In genomic region chr4:121381148-121381462, GRCh38 we compare ENCODE assay signal across 15 cellular contexts. TPM values are rescaled to one million over a fixed set of nuclear protein-coding genes. Genes with fewer than 3 reads are reported as not detected.
DNase-seq lines count a peak whose midpoint lies in the region; ATAC-seq, FAIRE-seq and TF ChIP-seq lines count a peak whose summit lies in the region.
"Had no signal": no experiment of that assay in that cellular context is flagged by ENCODE, and none has a peak within 500 bp of the region (broad histone marks: within the 10 kb centered on the region; RNA-seq: fewer than 3 reads in every experiment).

No MANE protein-coding gene starts in this region.

- no peaks in the 10 kb centered on the region for H3K4me1 ChIP-seq in HUES48 (ENCODE audit: control insufficient read depth, insufficient read depth, low read length)
- no peaks in the 10 kb centered on the region for H3K4me1 ChIP-seq in astrocyte (ENCODE audit: insufficient read depth, low read length)
- peaks cover 6% of the 10 kb centered on the region for H3K4me1 ChIP-seq in hepatocyte (ENCODE audit: insufficient read depth)
- H3K4me1 ChIP-seq in sigmoid colon = peaks cover 0 to 11% (median 10%) of the 10 kb centered on the region in 4 donors

- DNase-seq in astrocyte (ENCODE audit: low read depth) (no peak), hepatocyte (ENCODE audit: low spot score) (no peak), sigmoid colon (no peak), DMS79 (lab: John Stamatoyannopoulos, UW) (no peak)
- DNase-seq: activated gamma-delta T cell treated with Interleukin-2 at 50 U/mL for 16 hours; CD8-positive, alpha-beta memory T cell; naive B cell; NCI-H1417; tibial artery had no signal

- H4K20me1 ChIP-seq in astrocyte (ENCODE audit: insufficient read depth, low read length) (no peaks in the 10 kb centered on the region), hepatocyte (ENCODE audit: insufficient read depth, poor library complexity, severe bottlenecking) (no peaks in the 10 kb centered on the region)

- TF ChIP-seq EP300 in sigmoid colon (IDR thresholded peaks at IDR 0.05) = no peak

- no peaks in the 10 kb centered on the region for H3K36me3 ChIP-seq in HUES48 (ENCODE audit: control insufficient read depth, insufficient read depth, low read length)
- H3K36me3 ChIP-seq in astrocyte (ENCODE audit: insufficient read depth, low read length) = no peaks in the 10 kb centered on the region
- no peaks in the 10 kb centered on the region for H3K36me3 ChIP-seq in hepatocyte (replicated peaks; ENCODE audit: insufficient read depth, low read depth)
- no peaks in the 10 kb centered on the region for H3K36me3 ChIP-seq in sigmoid colon
- H3K36me3 ChIP-seq: tibial artery had no signal

- peaks cover 44% of the 10 kb centered on the region for H3K27me3 Mint-ChIP-seq in astrocyte (ENCODE audit: low read depth, unreplicated experiment)

- intact Hi-C loops in sigmoid colon (cut with DNase I) = no loop called here

- H3K4me3 Mint-ChIP-seq in astrocyte (ENCODE audit: unreplicated experiment) = no peak overlapping the region
- H3K4me3 Mint-ChIP-seq: IgD-negative memory B cell, naive B cell had no signal

- H3K9me3 ChIP-seq in HUES48 (ENCODE audit: control insufficient read depth, insufficient read depth, low read length) = no peaks in the 10 kb centered on the region
- no peaks in the 10 kb centered on the region for H3K9me3 ChIP-seq in astrocyte (ENCODE audit: insufficient read depth, low read depth, low read length)
- no peaks in the 10 kb centered on the region for H3K9me3 ChIP-seq in hepatocyte (ENCODE audit: low read depth)
- no peaks in the 10 kb centered on the region for H3K9me3 ChIP-seq in sigmoid colon
- H3K9me3 ChIP-seq: tibial artery had no signal

- peaks cover 3% of the 10 kb centered on the region for H3K4me1 Mint-ChIP-seq in astrocyte (ENCODE audit: low read depth, unreplicated experiment)

- peaks cover 4% of the 10 kb centered on the region for H3K9me3 Mint-ChIP-seq in astrocyte (ENCODE audit: unreplicated experiment)

- H3K79me2 ChIP-seq in astrocyte (ENCODE audit: insufficient read depth, low read length) (no peaks in the 10 kb centered on the region), hepatocyte (no peaks in the 10 kb centered on the region)

- H2AFZ ChIP-seq in astrocyte (ENCODE audit: low read depth, low read length) (peak overlapping the region; percentile 87), hepatocyte (peak overlapping the region; percentile 66)

- TF ChIP-seq CTCF in astrocyte (IDR thresholded peaks at IDR 0.05; ENCODE audit: insufficient read depth, low read depth, low read length) = no peak
- TF ChIP-seq CTCF in hepatocyte (IDR thresholded peaks at IDR 0.05; ENCODE audit: poor library complexity) = no peak
- no peak for TF ChIP-seq CTCF in sigmoid colon (IDR thresholded peaks at IDR 0.05)

- no peak overlapping the region for H3K9ac ChIP-seq in HUES48 (ENCODE audit: low read depth, low read length)
- no peak overlapping the region for H3K9ac ChIP-seq in astrocyte (ENCODE audit: low read length)

- peak overlapping the region; percentile 85 for H3K4me2 ChIP-seq in astrocyte (ENCODE audit: low read length)
- H3K4me2 ChIP-seq in hepatocyte = peak overlapping the region; percentile 94

- H3K4me3 ChIP-seq in HUES48 (ENCODE audit: low read depth, low read length) (peak overlapping the region; percentile 61), astrocyte (ENCODE audit: insufficient read depth, low read depth, low read length) (no peak overlapping the region), hepatocyte (peak overlapping the region; percentile 39), sigmoid colon (peak overlapping the region; percentile 12 to 47 (median 31))

- no peaks in the 10 kb centered on the region for H3K36me3 Mint-ChIP-seq in astrocyte (ENCODE audit: low read depth, unreplicated experiment)
- H3K36me3 Mint-ChIP-seq: CD8-positive, alpha-beta memory T cell; IgD-negative memory B cell had no signal

- H3K27ac ChIP-seq in HUES48 (ENCODE audit: low read depth, low read length) = no peak overlapping the region
- H3K27ac ChIP-seq in astrocyte (ENCODE audit: low read depth, low read length) = no peak overlapping the region
- no peak overlapping the region for H3K27ac ChIP-seq in hepatocyte
- H3K27ac ChIP-seq in sigmoid colon = no peak overlapping the region
- H3K27ac ChIP-seq: tibial artery had no signal

- no peak overlapping the region for H3K27ac Mint-ChIP-seq in astrocyte (ENCODE audit: unreplicated experiment)
- H3K27ac Mint-ChIP-seq: CD8-positive, alpha-beta memory T cell; IgD-negative memory B cell; naive B cell had no signal

- TF ChIP-seq POLR2A in sigmoid colon (IDR thresholded peaks at IDR 0.05) = no peak

- H3K27me3 ChIP-seq in HUES48 (ENCODE audit: control insufficient read depth, insufficient read depth, low read length) = peaks cover 45% of the 10 kb centered on the region
- H3K27me3 ChIP-seq in astrocyte (ENCODE audit: insufficient read depth, low read length) = peaks cover 32% of the 10 kb centered on the region
- peaks cover 83% of the 10 kb centered on the region for H3K27me3 ChIP-seq in hepatocyte
- peaks cover 0 to 48% (median 17%) of the 10 kb centered on the region in 3 donors for H3K27me3 ChIP-seq in sigmoid colon

- no peaks in the 10 kb centered on the region for H3K9me2 ChIP-seq in hepatocyte (replicated peaks; ENCODE audit: insufficient read depth)

- 47% methylated on average over 5 of the region's 5 CpGs for WGBS in hepatocyte (ENCODE audit: low lambda C conversion rate, missing lambda C conversion rate)
- 53 to 57% methylated on average over 5 of the region's 5 CpGs for WGBS in sigmoid colon, 2 donors

- ATAC-seq in GM19452 (IDR thresholded peaks at IDR 0.05; ENCODE audit: unreplicated experiment) = no peak
- no peak for ATAC-seq in GM18498 (IDR thresholded peaks at IDR 0.05; ENCODE audit: unreplicated experiment)
- ATAC-seq in HG02938 (IDR thresholded peaks at IDR 0.05; ENCODE audit: unreplicated experiment) = no peak

- FAIRE-seq in astrocyte (lab: Jason Lieb, UNC) = no peak

RNA-seq across cellular contexts. Expression of gene QRFPR, which starts 0.3 kb away (rescaled TPM):
- not detected in 2 replicates for total RNA-seq in astrocyte
- 0.17 and 0.68 TPM in 2 replicates for total RNA-seq in hepatocyte
- polyA plus RNA-seq in hepatocyte = not detected in 2 replicates
- under 1 TPM in 1 of 4 donors, not detected in 3; 0.71 TPM for total RNA-seq in sigmoid colon
- polyA plus RNA-seq in sigmoid colon = under 1 TPM in 1 of 3 donors, not detected in 2; 0.04 TPM
- total RNA-seq: CD8-positive, alpha-beta memory T cell; RPMI7951 had no signal
- polyA plus RNA-seq: CD8-positive, alpha-beta memory T cell; IgD-negative memory B cell had no signal
